23 cellular contexts compared by ENCODE assay signal in the genomic region with DNA sequence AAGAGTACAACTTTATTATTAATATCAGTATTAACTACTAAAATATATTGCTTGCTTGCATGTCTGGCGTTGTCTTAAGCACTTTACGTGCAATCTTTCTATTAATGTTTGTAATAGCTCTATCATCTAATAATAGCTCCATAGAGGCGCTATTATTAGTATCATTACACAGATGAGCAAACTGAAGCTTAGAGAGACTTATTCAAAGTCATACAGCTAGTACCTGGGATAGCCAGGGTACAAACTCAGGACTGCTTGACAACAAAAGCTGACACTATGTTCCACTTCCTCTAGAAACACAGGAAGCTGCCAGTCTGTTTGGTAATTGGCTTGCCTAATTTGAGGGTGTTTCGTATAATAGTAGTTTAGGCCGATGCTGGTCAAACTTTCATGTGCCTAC.
"Had no signal": no experiment of that assay in that cellular context is flagged by ENCODE, and none has a peak within 500 bp of the region (broad histone marks: within the 10 kb centered on the region; RNA-seq: fewer than 3 reads in every experiment).

No MANE protein-coding gene starts in this region.

- DNase-seq: stimulated activated CD4-positive, alpha-beta T cell treated with anti-CD3 and anti-CD28 coated beads, Interleukin-2, amount 100 ng/mL, for 48 hours; stimulated activated CD4-positive, alpha-beta T cell treated with anti-CD3 and anti-CD28 coated beads, Interleukin-4, amount 100 ng/mL, for 1 hour; stimulated activated CD4-positive, alpha-beta T cell treated with anti-CD3 and anti-CD28 coated beads, Interleukin-4, amount 100 ng/mL, for 24 hours; stimulated activated CD4-positive, alpha-beta T cell treated with anti-CD3 and anti-CD28 coated beads, Interleukin-4, amount 100 ng/mL, for 4 hours; stimulated activated CD8-positive, alpha-beta memory T cell treated with anti-CD3 and anti-CD28 coated beads, Interleukin-4, amount 100 ng/mL, for 48 hours; stimulated activated naive B cell treated with anti-CD40 and anti-IgM and Interleukin-4, amounts not matched to agents 10 μg/mL and 1 μg/mL and 100 μg/mL, for 72 hours; stimulated activated naive CD4-positive, alpha-beta T cell; stimulated activated naive CD4-positive, alpha-beta T cell treated with Interleukin-2 at 50 U/mL for 16 hours; stimulated activated naive CD8-positive, alpha-beta T cell treated with anti-CD3 and anti-CD28 coated beads, Interleukin-15, amount 100 ng/mL, for 72 hours; stimulated activated naive CD8-positive, alpha-beta T cell treated with anti-CD3 and anti-CD28 coated beads, Interleukin-15, Interleukin-2, amounts not matched to agents 100 U/mL and 50 U/mL, for 24 hours; stomach; substantia nigra; testis; thyroid gland; tibial artery; transverse colon; upper lobe of left lung; upper lobe of right lung; uterus had no signal

- H3K27ac ChIP-seq: stomach, suprapubic skin, testis, thoracic aorta, thyroid gland, tibial artery, tibial nerve, transverse colon, upper lobe of left lung, upper lobe of right lung, uterus, vagina had no signal
